ENCODE assay signal across 29 cellular contexts in the genomic region with DNA sequence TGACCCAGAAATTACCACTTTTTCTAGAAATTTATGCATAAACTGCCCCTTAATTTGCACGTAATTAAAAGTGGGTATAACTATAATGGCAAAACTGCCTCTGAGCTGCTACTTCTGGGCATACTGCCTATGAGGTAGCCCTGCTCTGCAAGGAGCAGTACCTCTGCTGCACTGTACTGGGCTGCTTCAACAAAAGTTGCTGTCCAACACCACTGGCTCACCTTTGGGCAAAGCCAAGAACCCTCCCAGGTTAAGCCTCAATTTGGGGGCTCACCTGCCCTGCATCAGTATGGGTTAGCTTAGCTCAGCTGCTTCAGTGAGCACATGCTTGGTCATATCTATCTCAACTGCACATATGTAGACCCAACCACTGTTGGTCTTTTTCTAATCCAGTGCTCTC. TPM values are rescaled to one million over a fixed set of nuclear protein-coding genes. Genes with fewer than 3 reads are reported as not detected.
"Had no signal": no experiment of that assay in that cellular context is flagged by ENCODE, and none has a peak within 500 bp of the region (broad histone marks: within the 10 kb centered on the region; RNA-seq: fewer than 3 reads in every experiment).

No MANE protein-coding gene starts in this region.

- H3K4me1 ChIP-seq: neural progenitor cell, psoas muscle had no signal

- H3K36me3 Mint-ChIP-seq: naive thymus-derived CD4-positive, alpha-beta T cell; natural killer cell; neural progenitor cell; stimulated activated naive B cell treated with anti-CD40 and anti-IgM and Interleukin-4, amounts not matched to agents 10 μg/mL and 1 μg/mL and 100 μg/mL, for 72 hours had no signal

- ATAC-seq: naive thymus-derived CD4-positive, alpha-beta T cell; natural killer cell; pancreas; psoas muscle; right cardiac atrium; right lobe of liver; stimulated activated effector memory CD8-positive, alpha-beta T cell treated with anti-CD3 and anti-CD28 coated beads, Interleukin-12 subunit alpha, Interleukin-12 subunit beta, amount 100 ng/mL, for 72 hours; stimulated activated naive B cell treated with anti-CD40 and anti-IgM and Interleukin-4, amounts not matched to agents 10 μg/mL and 1 μg/mL and 100 μg/mL, for 72 hours had no signal

- H3K36me3 ChIP-seq: neural progenitor cell, neutrophil, pancreas, right lobe of liver, sigmoid colon, stomach, thoracic aorta, thyroid gland, tibial nerve, upper lobe of left lung, vagina had no signal

- H3K27ac Mint-ChIP-seq: natural killer cell; nephron; neural progenitor cell; stimulated activated effector memory CD8-positive, alpha-beta T cell treated with anti-CD3 and anti-CD28 coated beads, Interleukin-12 subunit alpha, Interleukin-12 subunit beta, amount 100 ng/mL, for 72 hours; stimulated activated naive B cell treated with anti-CD40 and anti-IgM and Interleukin-4, amounts not matched to agents 10 μg/mL and 1 μg/mL and 100 μg/mL, for 72 hours; stimulated activated naive CD8-positive, alpha-beta T cell treated with anti-CD3 and anti-CD28 coated beads, Interleukin-15, Interleukin-2, amounts not matched to agents 100 ng/mL and 50 ng/mL, for 24 hours had no signal

- DNase-seq: naive thymus-derived CD4-positive, alpha-beta T cell; natural killer cell; nucleus accumbens; pancreas; psoas muscle; right cardiac atrium; right lobe of liver; sigmoid colon; small intestine; stimulated activated CD4-positive, alpha-beta T cell treated with anti-CD3 and anti-CD28 coated beads, Interleukin-15, amount 100 ng/mL, for 24 hours; stimulated activated CD4-positive, alpha-beta T cell treated with anti-CD3 and anti-CD28 coated beads, Interleukin-2, amount 100 ng/mL, for 24 hours; stimulated activated CD4-positive, alpha-beta T cell treated with anti-CD3 and anti-CD28 coated beads, Interleukin-2, amount 100 ng/mL, for 48 hours; stimulated activated CD4-positive, alpha-beta T cell treated with anti-CD3 and anti-CD28 coated beads, Interleukin-4, amount 100 ng/mL, for 24 hours; stimulated activated naive B cell treated with anti-CD40 and anti-IgM and Interleukin-4, amounts not matched to agents 10 μg/mL and 1 μg/mL and 100 μg/mL, for 72 hours; stimulated activated naive CD4-positive, alpha-beta T cell treated with Interleukin-2 at 50 U/mL for 16 hours; stomach; thyroid gland; trophoblast cell; upper lobe of left lung had no signal

- H2AFZ ChIP-seq: neural progenitor cell had no signal

- H3K4me3 Mint-ChIP-seq: naive thymus-derived CD4-positive, alpha-beta T cell; natural killer cell; neural progenitor cell; stimulated activated effector memory CD8-positive, alpha-beta T cell treated with anti-CD3 and anti-CD28 coated beads, Interleukin-12 subunit alpha, Interleukin-12 subunit beta, amount 100 ng/mL, for 72 hours; stimulated activated naive B cell treated with anti-CD40 and anti-IgM and Interleukin-4, amounts not matched to agents 10 μg/mL and 1 μg/mL and 100 μg/mL, for 72 hours; stimulated activated naive CD8-positive, alpha-beta T cell treated with anti-CD3 and anti-CD28 coated beads, Interleukin-15, Interleukin-2, amounts not matched to agents 100 ng/mL and 50 ng/mL, for 24 hours had no signal

- H3K4me2 ChIP-seq: neural progenitor cell had no signal

- H3K9me3 ChIP-seq: neutrophil, pancreas, psoas muscle, right lobe of liver, sigmoid colon, stomach, thoracic aorta, thyroid gland, tibial nerve, upper lobe of left lung, vagina had no signal

- H3K27me3 ChIP-seq: neural progenitor cell, pancreas, right lobe of liver, sigmoid colon, stomach, thyroid gland, tibial nerve, upper lobe of left lung, vagina had no signal

- H3K9me3 Mint-ChIP-seq: naive thymus-derived CD4-positive, alpha-beta T cell; natural killer cell; nephron; neural progenitor cell; stimulated activated effector memory CD8-positive, alpha-beta T cell treated with anti-CD3 and anti-CD28 coated beads, Interleukin-12 subunit alpha, Interleukin-12 subunit beta, amount 100 ng/mL, for 72 hours; stimulated activated naive B cell treated with anti-CD40 and anti-IgM and Interleukin-4, amounts not matched to agents 10 μg/mL and 1 μg/mL and 100 μg/mL, for 72 hours; stimulated activated naive CD8-positive, alpha-beta T cell treated with anti-CD3 and anti-CD28 coated beads, Interleukin-15, Interleukin-2, amounts not matched to agents 100 ng/mL and 50 ng/mL, for 24 hours had no signal

- H3K27ac ChIP-seq: neural progenitor cell, neutrophil, pancreas, psoas muscle, right lobe of liver, sigmoid colon, stomach, thyroid gland, tibial nerve, upper lobe of left lung, vagina had no signal

- H3K9ac ChIP-seq: neural progenitor cell had no signal

- H3K4me3 ChIP-seq: neural progenitor cell, pancreas, psoas muscle, right lobe of liver, sigmoid colon, stomach, thoracic aorta, thyroid gland, tibial nerve, upper lobe of left lung, vagina had no signal

- H3K27me3 Mint-ChIP-seq: stimulated activated naive B cell treated with anti-CD40 and anti-IgM and Interleukin-4, amounts not matched to agents 10 μg/mL and 1 μg/mL and 100 μg/mL, for 72 hours; stimulated activated naive CD8-positive, alpha-beta T cell treated with anti-CD3 and anti-CD28 coated beads, Interleukin-15, Interleukin-2, amounts not matched to agents 100 ng/mL and 50 ng/mL, for 24 hours had no signal

- FAIRE-seq: pancreas, small intestine, urothelium cell line had no signal

RNA-seq across cellular contexts. Expression of gene DMC1, which starts 4.5 kb away (rescaled TPM):
- polyA plus RNA-seq: neural cell had no signal
